In genomic region chr15:33971811-33972210, GRCh38 we compare ENCODE assay signal across 30 cellular contexts. TPM values are rescaled to one million over a fixed set of nuclear protein-coding genes. Genes with fewer than 3 reads are reported as not detected.
"Had no signal": no experiment of that assay in that cellular context is flagged by ENCODE, and none has a peak within 500 bp of the region (broad histone marks: within the 10 kb centered on the region; RNA-seq: fewer than 3 reads in every experiment).

No MANE protein-coding gene starts in this region.

- H3K27me3 Mint-ChIP-seq: activated CD4-positive, alpha-beta memory T cell treated with anti-CD3 and anti-CD28 coated beads, Interleukin-2, amount 10 ng/mL, durations not matched to agents 7 days and 5 days; activated CD4-positive, alpha-beta T cell treated with anti-CD3 and anti-CD28 coated beads for 36 hours; activated naive CD8-positive, alpha-beta T cell treated with anti-CD3 and anti-CD28 coated beads for 36 hours; activated T-helper 17 cell treated with anti-CD3 and anti-CD28 coated beads, Interleukin-2, amount 50 U/mL, for 72 hours had no signal

- H3K27ac ChIP-seq: Peyer's patch, RWPE1, SJCRH30 had no signal

- DNase-seq: activated CD4-positive, alpha-beta memory T cell treated with anti-CD3 and anti-CD28 coated beads, Interleukin-2, amount 10 ng/mL, durations not matched to agents 7 days and 5 days; activated CD4-positive, alpha-beta T cell treated with anti-CD3 and anti-CD28 coated beads for 36 hours; activated CD4-positive, alpha-beta T cell treated with anti-CD3 and anti-CD28 coated beads, Interleukin-2, amount 50 U/mL, for 1 hour; activated gamma-delta T cell; activated naive CD4-positive, alpha-beta T cell treated with anti-CD3 and anti-CD28 coated beads for 36 hours; activated naive CD8-positive, alpha-beta T cell treated with anti-CD3 and anti-CD28 coated beads for 36 hours; activated T-cell treated with anti-CD3 and anti-CD28 coated beads for 4 hours; activated T-cell treated with anti-CD3 and anti-CD28 coated beads, Interleukin-2, amount 50 U/mL, for 48 hours; anterior cingulate cortex; central memory CD4-positive, alpha-beta T cell; Karpas-422; MM.1S; NCI-H1105; NCI-H1436; NCI-H1694 treated with DMSO at 0.1 percent for 48 hours; NCI-H2029 treated with DMSO at 0.1 percent for 48 hours; NCI-H446 treated with DMSO at 0.1 percent for 48 hours; NCI-H524 treated with DMSO at 0.1 percent for 48 hours; Peyer's patch; Right ventricle myocardium superior; SJCRH30; T-helper 9 cell; WERI-Rb-1 had no signal

- H3K4me3 Mint-ChIP-seq: activated CD4-positive, alpha-beta memory T cell treated with anti-CD3 and anti-CD28 coated beads, Interleukin-2, amount 10 ng/mL, durations not matched to agents 7 days and 5 days; activated CD4-positive, alpha-beta T cell treated with anti-CD3 and anti-CD28 coated beads for 36 hours; activated naive CD4-positive, alpha-beta T cell treated with anti-CD3 and anti-CD28 coated beads for 36 hours; activated naive CD8-positive, alpha-beta T cell treated with anti-CD3 and anti-CD28 coated beads for 36 hours; activated T-helper 17 cell treated with anti-CD3 and anti-CD28 coated beads, Interleukin-2, amount 50 U/mL, for 72 hours; T-helper 1 cell treated with Interleukin-12 subunit alpha and Interleukin-12 subunit beta and Interleukin-4 antibody, amounts not matched to agents 30 μg/mL and 1 μg/mL, for 36 hours had no signal

- H3K27ac Mint-ChIP-seq: activated CD4-positive, alpha-beta memory T cell treated with anti-CD3 and anti-CD28 coated beads, Interleukin-2, amount 10 ng/mL, durations not matched to agents 7 days and 5 days; activated CD4-positive, alpha-beta T cell treated with anti-CD3 and anti-CD28 coated beads for 36 hours; activated naive CD4-positive, alpha-beta T cell treated with anti-CD3 and anti-CD28 coated beads for 36 hours; activated naive CD8-positive, alpha-beta T cell treated with anti-CD3 and anti-CD28 coated beads for 36 hours; activated T-helper 17 cell treated with anti-CD3 and anti-CD28 coated beads, Interleukin-2, amount 50 U/mL, for 72 hours; T-helper 1 cell treated with Interleukin-12 subunit alpha and Interleukin-12 subunit beta and Interleukin-4 antibody, amounts not matched to agents 30 μg/mL and 1 μg/mL, for 36 hours had no signal

- H3K4me1 Mint-ChIP-seq: activated CD4-positive, alpha-beta memory T cell treated with anti-CD3 and anti-CD28 coated beads, Interleukin-2, amount 10 ng/mL, durations not matched to agents 7 days and 5 days; activated CD4-positive, alpha-beta T cell treated with anti-CD3 and anti-CD28 coated beads for 36 hours; activated naive CD8-positive, alpha-beta T cell treated with anti-CD3 and anti-CD28 coated beads for 36 hours; activated T-helper 17 cell treated with anti-CD3 and anti-CD28 coated beads, Interleukin-2, amount 50 U/mL, for 72 hours had no signal

- FAIRE-seq: bronchial epithelial cell, K562 had no signal

- H3K9me3 Mint-ChIP-seq: activated CD4-positive, alpha-beta memory T cell treated with anti-CD3 and anti-CD28 coated beads, Interleukin-2, amount 10 ng/mL, durations not matched to agents 7 days and 5 days; activated naive CD4-positive, alpha-beta T cell treated with anti-CD3 and anti-CD28 coated beads for 36 hours; activated naive CD8-positive, alpha-beta T cell treated with anti-CD3 and anti-CD28 coated beads for 36 hours; activated T-helper 17 cell treated with anti-CD3 and anti-CD28 coated beads, Interleukin-2, amount 50 U/mL, for 72 hours; T-helper 1 cell treated with Interleukin-12 subunit alpha and Interleukin-12 subunit beta and Interleukin-4 antibody, amounts not matched to agents 30 μg/mL and 1 μg/mL, for 36 hours had no signal

RNA-seq across cellular contexts. Expression of gene CHRM5, which starts 3.5 kb away (rescaled TPM):
- total RNA-seq: activated CD4-positive, alpha-beta memory T cell treated with anti-CD3 and anti-CD28 coated beads, Interleukin-2, amount 10 ng/mL, durations not matched to agents 7 days and 5 days; activated CD4-positive, alpha-beta T cell treated with anti-CD3 and anti-CD28 coated beads for 36 hours; activated CD8-positive, alpha-beta memory T cell treated with anti-CD3 and anti-CD28 coated beads for 36 hours; activated naive CD4-positive, alpha-beta T cell treated with anti-CD3 and anti-CD28 coated beads for 36 hours; activated naive CD8-positive, alpha-beta T cell treated with anti-CD3 and anti-CD28 coated beads for 36 hours; activated T-helper 17 cell treated with anti-CD3 and anti-CD28 coated beads, Interleukin-2, amount 50 U/mL, for 72 hours; bronchial epithelial cell; chondrocyte; K562; Peyer's patch; Right ventricle myocardium superior; SJCRH30 had no signal
- polyA plus RNA-seq: K562 had no signal
